Comparison of ENCODE assay signal across 1 cellular context in genomic region chr7:28759373-28760013, GRCh38.
TF ChIP-seq lines count a peak whose summit lies in the region.

No MANE protein-coding gene starts in this region.

TF ChIP-seq in HepG2, 621 proteins besides CTCF, POLR2A, EP300 and RAD21 (continued from another document):
- TF ChIP-seq, protein P1, sequence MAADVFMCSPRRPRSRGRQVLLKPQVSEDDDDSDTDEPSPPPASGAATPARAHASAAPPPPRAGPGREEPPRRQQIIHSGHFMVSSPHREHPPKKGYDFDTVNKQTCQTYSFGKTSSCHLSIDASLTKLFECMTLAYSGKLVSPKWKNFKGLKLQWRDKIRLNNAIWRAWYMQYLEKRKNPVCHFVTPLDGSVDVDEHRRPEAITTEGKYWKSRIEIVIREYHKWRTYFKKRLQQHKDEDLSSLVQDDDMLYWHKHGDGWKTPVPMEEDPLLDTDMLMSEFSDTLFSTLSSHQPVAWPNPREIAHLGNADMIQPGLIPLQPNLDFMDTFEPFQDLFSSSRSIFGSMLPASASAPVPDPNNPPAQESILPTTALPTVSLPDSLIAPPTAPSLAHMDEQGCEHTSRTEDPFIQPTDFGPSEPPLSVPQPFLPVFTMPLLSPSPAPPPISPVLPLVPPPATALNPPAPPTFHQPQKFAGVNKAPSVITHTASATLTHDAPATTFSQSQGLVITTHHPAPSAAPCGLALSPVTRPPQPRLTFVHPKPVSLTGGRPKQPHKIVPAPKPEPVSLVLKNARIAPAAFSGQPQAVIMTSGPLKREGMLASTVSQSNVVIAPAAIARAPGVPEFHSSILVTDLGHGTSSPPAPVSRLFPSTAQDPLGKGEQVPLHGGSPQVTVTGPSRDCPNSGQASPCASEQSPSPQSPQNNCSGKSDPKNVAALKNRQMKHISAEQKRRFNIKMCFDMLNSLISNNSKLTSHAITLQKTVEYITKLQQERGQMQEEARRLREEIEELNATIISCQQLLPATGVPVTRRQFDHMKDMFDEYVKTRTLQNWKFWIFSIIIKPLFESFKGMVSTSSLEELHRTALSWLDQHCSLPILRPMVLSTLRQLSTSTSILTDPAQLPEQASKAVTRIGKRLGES (CRISPR knock-in tag; IDR thresholded peaks at IDR 0.05; ENCODE audit: borderline replicate concordance), result no peak
- TF ChIP-seq U2AF2 (IDR thresholded peaks at IDR 0.05; ENCODE audit: low read depth, low read length), result no peak
- TF ChIP-seq NFYC (CRISPR knock-in tag; IDR thresholded peaks at IDR 0.05), result no peak
